ENCODE assay signal across 9 cellular contexts in the genomic region with DNA sequence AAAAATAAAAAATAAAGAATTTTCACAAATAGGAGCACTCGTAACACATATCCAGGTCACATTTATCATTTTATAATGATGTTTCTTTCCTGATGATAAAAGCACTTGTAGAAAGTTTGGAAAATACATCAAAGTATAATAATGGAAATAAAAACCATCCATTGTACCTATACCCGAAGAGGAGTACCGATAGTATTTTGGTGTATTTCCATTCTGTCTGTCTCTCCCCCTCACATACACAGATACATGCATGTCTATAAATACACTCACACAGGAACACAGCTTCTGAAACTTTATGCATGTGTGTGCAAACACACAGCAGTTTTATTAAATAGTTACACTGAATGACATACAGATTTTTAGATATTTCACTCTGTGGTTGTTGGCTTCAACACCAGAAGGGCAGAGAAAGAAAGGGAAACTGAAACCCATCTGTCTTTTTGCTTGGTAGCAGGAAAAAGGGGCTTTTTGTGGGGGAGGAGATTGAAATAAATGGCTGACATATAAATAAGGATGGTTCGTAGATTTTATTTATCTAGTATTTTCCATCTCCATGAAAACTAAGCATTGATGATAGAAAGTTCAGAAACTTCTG.
DNase-seq lines count a peak whose midpoint lies in the region; ATAC-seq and TF ChIP-seq lines count a peak whose summit lies in the region.
"Had no signal": no experiment of that assay in that cellular context is flagged by ENCODE, and none has a peak within 500 bp of the region (broad histone marks: within the 10 kb centered on the region; RNA-seq: fewer than 3 reads in every experiment).

No MANE protein-coding gene starts in this region.

- intact Hi-C loops in activated T-helper 2 cell treated with anti-CD3 and anti-CD28 coated beads, Interferon-gamma antibody, Interleukin-2, Interleukin-4, amounts not matched to agents 10 μg/mL and 5 μg/mL and 100 μg/mL, durations not matched to agents 14 hours and 24 hours and 36 hours (cut with micrococcal nuclease) = loop anchor here (2.0 to 10.0 kb wide), 5 partner anchors 17 to 343 kb away; no protein-coding TSS in a partner anchor

- H2AFZ ChIP-seq in osteoblast (ENCODE audit: low read length) = no peak overlapping the region

- no peak for DNase-seq in activated T-helper 2 cell treated with anti-CD3 and anti-CD28 coated beads, Interferon-gamma antibody, Interleukin-2, Interleukin-4, amounts not matched to agents 10 μg/mL and 5 μg/mL and 100 μg/mL, durations not matched to agents 14 hours and 24 hours and 36 hours (ENCODE audit: low spot score)
- DNase-seq in osteoblast (ENCODE audit: insufficient read length, low spot score, missing footprints) = no peak
- no peak for DNase-seq in NCI-H2107 treated with DMSO at 0.1 percent for 48 hours (lab: John Stamatoyannopoulos, UW; ENCODE audit: unreplicated experiment)
- DNase-seq in NCI-H748 treated with DMSO at 0.1 percent for 48 hours (lab: John Stamatoyannopoulos, UW) = no peak
- no peak for DNase-seq in RKO (ENCODE audit: low spot score)
- DNase-seq in substantia nigra (lab: John Stamatoyannopoulos, UW) = no peak

- H3K9me3 Mint-ChIP-seq in activated T-helper 2 cell treated with anti-CD3 and anti-CD28 coated beads, Interferon-gamma antibody, Interleukin-2, Interleukin-4, amounts not matched to agents 10 μg/mL and 5 μg/mL and 100 μg/mL, durations not matched to agents 14 hours and 24 hours and 36 hours = no peaks in the 10 kb centered on the region

- H3K36me3 Mint-ChIP-seq in activated T-helper 2 cell treated with anti-CD3 and anti-CD28 coated beads, Interferon-gamma antibody, Interleukin-2, Interleukin-4, amounts not matched to agents 10 μg/mL and 5 μg/mL and 100 μg/mL, durations not matched to agents 14 hours and 24 hours and 36 hours (ENCODE audit: low read depth) = peaks cover 15% of the 10 kb centered on the region

- peak; percentile 43 for ATAC-seq in GM18873 (IDR thresholded peaks at IDR 0.05; ENCODE audit: low FRiP score, unreplicated experiment)
- peak; percentile 69 for ATAC-seq in HG02885 (IDR thresholded peaks at IDR 0.05; ENCODE audit: poor library complexity, unreplicated experiment)
- ATAC-seq: Panc1 had no signal

- H3K4me3 Mint-ChIP-seq in activated T-helper 2 cell treated with anti-CD3 and anti-CD28 coated beads, Interferon-gamma antibody, Interleukin-2, Interleukin-4, amounts not matched to agents 10 μg/mL and 5 μg/mL and 100 μg/mL, durations not matched to agents 14 hours and 24 hours and 36 hours (ENCODE audit: low read depth) = peak overlapping the region; percentile 68

- H3K27ac ChIP-seq in osteoblast (ENCODE audit: low read depth, low read length) (peak overlapping the region; percentile 71), substantia nigra (ENCODE audit: low read depth, low read length, poor library complexity, severe bottlenecking) (no peak overlapping the region)

- H3K36me3 ChIP-seq in osteoblast (ENCODE audit: insufficient read depth, low read length) = no peaks in the 10 kb centered on the region

- peak overlapping the region; percentile 67 for H3K4me3 ChIP-seq in osteoblast (ENCODE audit: insufficient read depth, low read length)

- H3K27me3 ChIP-seq in osteoblast (ENCODE audit: insufficient read depth, low read length) = no peaks in the 10 kb centered on the region

- peak overlapping the region; percentile 71 for H3K27ac Mint-ChIP-seq in activated T-helper 2 cell treated with anti-CD3 and anti-CD28 coated beads, Interferon-gamma antibody, Interleukin-2, Interleukin-4, amounts not matched to agents 10 μg/mL and 5 μg/mL and 100 μg/mL, durations not matched to agents 14 hours and 24 hours and 36 hours

- no peak for TF ChIP-seq CTCF in osteoblast (IDR thresholded peaks at IDR 0.05; ENCODE audit: extremely low read depth, low read depth, low read length)

- no peaks in the 10 kb centered on the region for H3K9me3 ChIP-seq in osteoblast (ENCODE audit: low read depth, low read length)

- H3K79me2 ChIP-seq in osteoblast (ENCODE audit: insufficient read depth, low read length) = peaks cover 45% of the 10 kb centered on the region

- peaks cover 40% of the 10 kb centered on the region for H3K4me1 Mint-ChIP-seq in activated T-helper 2 cell treated with anti-CD3 and anti-CD28 coated beads, Interferon-gamma antibody, Interleukin-2, Interleukin-4, amounts not matched to agents 10 μg/mL and 5 μg/mL and 100 μg/mL, durations not matched to agents 14 hours and 24 hours and 36 hours (ENCODE audit: low read depth)

- no peaks in the 10 kb centered on the region for H4K20me1 ChIP-seq in osteoblast (ENCODE audit: insufficient read depth, low read length)

- H3K27me3 Mint-ChIP-seq in activated T-helper 2 cell treated with anti-CD3 and anti-CD28 coated beads, Interferon-gamma antibody, Interleukin-2, Interleukin-4, amounts not matched to agents 10 μg/mL and 5 μg/mL and 100 μg/mL, durations not matched to agents 14 hours and 24 hours and 36 hours (ENCODE audit: low read depth) = no peaks in the 10 kb centered on the region

- H3K4me1 ChIP-seq in osteoblast (ENCODE audit: insufficient read depth, low read length) = peaks cover 25% of the 10 kb centered on the region

- peak overlapping the region; percentile 90 for H3K4me2 ChIP-seq in osteoblast (ENCODE audit: insufficient read depth, low read length)
